In the genomic region with DNA sequence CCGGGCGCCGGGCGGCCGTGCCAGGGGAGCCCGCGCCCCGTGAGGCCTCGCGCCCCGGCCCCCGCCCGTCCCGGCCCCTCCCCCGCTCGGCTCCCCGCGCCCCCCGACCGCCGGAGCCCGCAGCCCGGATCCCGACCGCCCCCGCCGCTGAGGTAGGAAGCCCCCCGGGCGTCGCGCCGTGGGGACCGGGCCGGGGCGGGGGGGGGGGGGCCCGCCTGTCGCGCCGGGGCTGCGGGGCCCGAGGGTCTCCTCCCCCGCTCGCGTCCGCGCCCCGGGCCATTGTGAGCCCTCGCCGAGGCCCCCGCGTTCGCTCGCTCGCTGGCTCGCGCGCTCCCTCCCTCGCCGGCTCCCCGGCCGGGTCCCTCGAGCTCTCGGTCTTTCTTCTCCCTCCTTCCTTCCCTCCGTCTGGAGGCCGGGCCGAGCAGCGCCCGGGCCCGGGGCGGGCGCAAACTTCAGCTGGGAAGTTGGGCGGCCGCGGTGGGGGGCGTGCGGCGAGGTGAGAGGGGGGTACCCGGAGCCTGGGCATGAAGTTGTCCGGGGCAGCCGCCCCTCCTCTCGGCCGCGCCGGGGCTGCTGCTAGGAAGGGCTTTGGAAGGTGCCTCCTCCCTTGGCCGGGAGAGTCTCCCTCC, we compare ENCODE assay signal across 8 cellular contexts. TPM values are rescaled to one million over a fixed set of nuclear protein-coding genes. Genes with fewer than 3 reads are reported as not detected.
DNase-seq lines count a peak whose midpoint lies in the region; ATAC-seq and TF ChIP-seq lines count a peak whose summit lies in the region.

No MANE protein-coding gene starts in this region.

- H3K27ac ChIP-seq in esophagus muscularis mucosa (replicated peaks in 1 of 4) (peak overlapping the region; percentile 96 to 97 (median 96)), psoas muscle (peak overlapping the region; percentile 61)

- H3K36me3 ChIP-seq in ES-I3 (ENCODE audit: insufficient read depth, low read length) (no peaks in the 10 kb centered on the region), NT2/D1 (ENCODE audit: insufficient read depth, insufficient read length, low read length) (no peaks in the 10 kb centered on the region), esophagus muscularis mucosa (no peaks in the 10 kb centered on the region), psoas muscle (ENCODE audit: insufficient read depth in 1 of 2, low read depth in 1 of 2) (no peaks in the 10 kb centered on the region)

- H3K4me3 ChIP-seq in NT2/D1 (ENCODE audit: insufficient read length, low read depth) = peak overlapping the region; percentile 63
- peak overlapping the region; percentile 73 to 90 (median 80) for H3K4me3 ChIP-seq in esophagus muscularis mucosa
- peak overlapping the region; percentile 71 for H3K4me3 ChIP-seq in psoas muscle

- no peak for TF ChIP-seq POLR2A in esophagus muscularis mucosa (IDR thresholded peaks at IDR 0.05; ENCODE audit: low read depth)

- H3K4me1 ChIP-seq in ES-I3 (ENCODE audit: insufficient read depth, low read length) = peaks cover 34% of the 10 kb centered on the region; the same call in 1 of the 2 replicates
- H3K4me1 ChIP-seq in NT2/D1 (ENCODE audit: insufficient read depth, insufficient read length) = peaks cover 37% of the 10 kb centered on the region
- H3K4me1 ChIP-seq in esophagus muscularis mucosa = peaks cover 56 to 72% (median 70%) of the 10 kb centered on the region in 4 donors
- H3K4me1 ChIP-seq in psoas muscle = peaks cover 5% of the 10 kb centered on the region

- no peak for TF ChIP-seq EP300 in esophagus muscularis mucosa (IDR thresholded peaks at IDR 0.05)

- H3K9me3 ChIP-seq in ES-I3 (ENCODE audit: control insufficient read depth, insufficient read depth, low read length) (no peaks in the 10 kb centered on the region), NT2/D1 (ENCODE audit: insufficient read depth, low read length) (no peaks in the 10 kb centered on the region), esophagus muscularis mucosa (no peaks in the 10 kb centered on the region), psoas muscle (no peaks in the 10 kb centered on the region)

- ATAC-seq in psoas muscle (peak in 1 of 4 donors; percentile 16), GM21447 (IDR thresholded peaks at IDR 0.05; ENCODE audit: unreplicated experiment) (no peak)

- TF ChIP-seq CTCF in esophagus muscularis mucosa (IDR thresholded peaks at IDR 0.05) (no peak), psoas muscle (IDR thresholded peaks at IDR 0.05) (no peak)

- intact Hi-C loops in esophagus muscularis mucosa (cut with DNase I) (no loop called here), psoas muscle (cut with DNase I) (no loop called here)

- H3K9ac ChIP-seq in ES-I3 (ENCODE audit: low read depth, low read length) = peak overlapping the region; percentile 85
- peak overlapping the region; percentile 81 for H3K9ac ChIP-seq in NT2/D1 (ENCODE audit: insufficient read length, low read depth)

- H3K27me3 ChIP-seq in NT2/D1 (ENCODE audit: insufficient read depth, insufficient read length) (peaks cover 32% of the 10 kb centered on the region), esophagus muscularis mucosa (no peaks in the 10 kb centered on the region), psoas muscle (ENCODE audit: insufficient read depth in 3 of 3, low read length in 2 of 3) (peaks cover 0 to 39% (median 5%) of the 10 kb centered on the region in 3 donors)

- DNase-seq in NT2/D1 (ENCODE audit: low read depth, low spot score) (no peak), esophagus muscularis mucosa (ENCODE audit: extremely low spot score) (no peak), psoas muscle (peak in 1 of 2 donors; percentile 60), DMS114 treated with DMSO at 0.1 percent for 48 hours (lab: John Stamatoyannopoulos, UW; ENCODE audit: unreplicated experiment) (no peak), NCI-H1048 (lab: John Stamatoyannopoulos, UW) (no peak)
- DNase-seq in NK-92 treated with Interleukin-12 subunit alpha and Interleukin-12 subunit beta, amount 100 ng/mL, for 24 hours (lab: John Stamatoyannopoulos, UW) = no peak

- 9% methylated on average over 7 of the region's 85 CpGs for WGBS in esophagus muscularis mucosa
- WGBS in psoas muscle, 3 donors = 0 to 3% (median 1%) methylated on average over 23 to 80 of the region's 85 CpGs

RNA-seq across cellular contexts. Expression of gene GLIS2, which starts 0.3 kb away (rescaled TPM):
- 10 to 100 TPM; 10.8 to 32.6 (median 14.9) TPM for total RNA-seq in esophagus muscularis mucosa
- 1 to 10 TPM; 1.7 to 3.3 (median 2.4) TPM for total RNA-seq in psoas muscle
- polyA plus RNA-seq in psoas muscle = 1 to 10 TPM in 2 of 3 donors, under 1 TPM in 1; 0.96 to 1.3 (median 1.0) TPM

RNA-seq across cellular contexts. Expression of gene PAM16, which starts 34.9 kb away (rescaled TPM):
- total RNA-seq in esophagus muscularis mucosa = 10 to 100 TPM; 24.5 to 44.1 (median 40.2) TPM
- 10 to 100 TPM; 60.5 to 84.2 (median 70.7) TPM for total RNA-seq in psoas muscle
- 100 to 1,000 TPM; 144 to 163 (median 160) TPM for polyA plus RNA-seq in psoas muscle

RNA-seq across cellular contexts. Expression of gene TFAP4, which starts 43.4 kb away (rescaled TPM):
- total RNA-seq in esophagus muscularis mucosa (1 to 10 TPM; 2.8 to 4.6 (median 3.7) TPM), psoas muscle (1 to 10 TPM; 3.8 to 5.7 (median 4.5) TPM)
- polyA plus RNA-seq in psoas muscle = 1 to 10 TPM; 3.0 to 8.2 (median 7.0) TPM

RNA-seq across cellular contexts. Expression of gene VASN, which starts 55.4 kb away (rescaled TPM):
- total RNA-seq in esophagus muscularis mucosa = 10 to 100 TPM in 3 of 4 donors, 1 to 10 TPM in 1; 7.1 to 31.3 (median 21.7) TPM
- total RNA-seq in psoas muscle = 1 to 10 TPM; 3.0 to 3.6 (median 3.4) TPM
- polyA plus RNA-seq in psoas muscle = 1 to 10 TPM; 2.0 to 3.8 (median 3.3) TPM
